12 cellular contexts compared by ENCODE assay signal in genomic region chr11:125170001-125170405, GRCh38. TPM values are rescaled to one million over a fixed set of nuclear protein-coding genes. Genes with fewer than 3 reads are reported as not detected.
A peak's percentile ranks its signal among the peaks of the same experiment; 100 is the strongest.
DNase-seq lines count a peak whose midpoint lies in the region; ATAC-seq and TF ChIP-seq lines count a peak whose summit lies in the region.
"Had no signal": no experiment of that assay in that cellular context is flagged by ENCODE, and none has a peak within 500 bp of the region (broad histone marks: within the 10 kb centered on the region; RNA-seq: fewer than 3 reads in every experiment).

No MANE protein-coding gene starts in this region.

- H3K36me3 ChIP-seq in SJCRH30 (no peaks in the 10 kb centered on the region; the same call in 1 of the 2 replicates), muscle layer of colon (ENCODE audit: insufficient read depth, low read length) (no peaks in the 10 kb centered on the region), tibial artery (no peaks in the 10 kb centered on the region)

- H3K27ac ChIP-seq in SJCRH30 (peak overlapping the region; percentile 80), muscle layer of colon (ENCODE audit: low read depth, low read length) (peak overlapping the region; percentile 50), tibial artery (peak overlapping the region; percentile 65 to 88)

- H3K4me1 ChIP-seq in SJCRH30 (peaks cover 52% of the 10 kb centered on the region), muscle layer of colon (ENCODE audit: insufficient read depth, low read length) (peaks cover 37% of the 10 kb centered on the region), tibial artery (peaks cover 0 to 58% (median 40%) of the 10 kb centered on the region in 4 donors)

- no peaks in the 10 kb centered on the region for H3K27me3 ChIP-seq in SJCRH30
- no peaks in the 10 kb centered on the region for H3K27me3 ChIP-seq in muscle layer of colon (ENCODE audit: control insufficient read depth in 1 of 2, insufficient read depth in 2 of 2, low read length in 2 of 2)
- H3K27me3 ChIP-seq in tibial artery: no peaks in the 10 kb centered on the region

- H3K9ac ChIP-seq in muscle layer of colon (ENCODE audit: low read length): no peak overlapping the region

- intact Hi-C loops in tibial artery (cut with DNase I; ENCODE audit: low total_unique reads): no loop called here

- DNase-seq in SJCRH30 (peak; percentile 35 to 56), fibroblast of the aortic adventitia (ENCODE audit: low read depth) (peak; percentile 84), tibial artery (no peak), NCI-H2107 treated with DMSO at 0.1 percent for 48 hours (lab: John Stamatoyannopoulos, UW; ENCODE audit: unreplicated experiment) (no peak), 8988T (no peak)
- DNase-seq: activated CD8-positive, alpha-beta memory T cell treated with anti-CD3 and anti-CD28 coated beads, Interleukin-2, amount 50 U/mL, for 4 hours; stimulated activated naive CD8-positive, alpha-beta T cell treated with anti-CD3 and anti-CD28 coated beads, Interleukin-15, Interleukin-2, amounts not matched to agents 100 U/mL and 50 U/mL, for 24 hours had no signal

- peak overlapping the region; percentile 45 for H3K4me3 ChIP-seq in SJCRH30
- H3K4me3 ChIP-seq in fibroblast of the aortic adventitia (ENCODE audit: low read depth, low read length): peak overlapping the region; percentile 58
- H3K4me3 ChIP-seq in muscle layer of colon (ENCODE audit: low read depth in 1 of 2, low read length in 2 of 2): peak overlapping the region in 1 of 2 donors; percentile 25
- peak overlapping the region; percentile 6 to 13 for H3K4me3 ChIP-seq in tibial artery

- H3K9me3 ChIP-seq in SJCRH30 (replicated peaks) (no peaks in the 10 kb centered on the region), muscle layer of colon (ENCODE audit: low read length) (no peaks in the 10 kb centered on the region), tibial artery (no peaks in the 10 kb centered on the region)

- no peak for ATAC-seq in HG03439 (IDR thresholded peaks at IDR 0.05; ENCODE audit: unreplicated experiment)
- no peak for ATAC-seq in HG03139 (IDR thresholded peaks at IDR 0.05; ENCODE audit: unreplicated experiment)
- ATAC-seq: stimulated activated naive CD8-positive, alpha-beta T cell treated with anti-CD3 and anti-CD28 coated beads, Interleukin-15, Interleukin-2, amounts not matched to agents 100 U/mL and 50 U/mL, for 24 hours had no signal

- TF ChIP-seq CTCF in fibroblast of the aortic adventitia (IDR thresholded peaks at IDR 0.05; ENCODE audit: insufficient read depth, low read length) (no peak), tibial artery (IDR thresholded peaks at IDR 0.05) (no peak)

RNA-seq across cellular contexts. Expression of gene PKNOX2, which starts 5.5 kb away (rescaled TPM):
- total RNA-seq in SJCRH30 (2014; rRNA removed; shearing (Covaris generic)): 13.1 and 15.1 TPM in 2 replicates
- total RNA-seq in fibroblast of the aortic adventitia (ENCODE audit: low replicate concordance): 2.0 and 8.6 TPM in 2 replicates
- total RNA-seq: bronchial epithelial cell; T-helper 2 cell treated with Interferon-gamma antibody and Interleukin-4, amounts not matched to agents 100 ng/mL and 5 ng/mL, for 36 hours had no signal

RNA-seq across cellular contexts. Expression of gene TMEM218, which starts 58.6 kb away (rescaled TPM):
- total RNA-seq in SJCRH30 (2014; rRNA removed; shearing (Covaris generic)): 19.1 and 22.0 TPM in 2 replicates
- total RNA-seq in fibroblast of the aortic adventitia (ENCODE audit: low replicate concordance): 9.2 and 35.1 TPM in 2 replicates

Comparison
In these comparisons a context has a peak if more than half of its experiments do, and no peak if none do; other contexts are left out.
1. DNase-seq: peak in SJCRH30 (2 of 2) and fibroblast of the aortic adventitia (single experiment); none in tibial artery (0 of 2), NCI-H2107 treated with DMSO at 0.1 percent for 48 hours (single experiment) and 8988T (single experiment).
2. Peak in every context shown above with its lines, with median percentiles within 50 percentile points of each other: H3K27ac ChIP-seq.